In genomic region chr11:12224537-12224893, GRCh38 we compare ENCODE assay signal across 8 cellular contexts.
DNase-seq lines count a peak whose midpoint lies in the region; ATAC-seq and TF ChIP-seq lines count a peak whose summit lies in the region.

No MANE protein-coding gene starts in this region.

- no peaks in the 10 kb centered on the region for H3K27me3 Mint-ChIP-seq in activated naive CD4-positive, alpha-beta T cell treated with anti-CD3 and anti-CD28 coated beads, Interleukin-2, amount 10 ng/mL, durations not matched to agents 7 days and 5 days

- no peaks in the 10 kb centered on the region for H3K27me3 ChIP-seq in left ventricle myocardium inferior (ENCODE audit: low read depth)

- H3K27ac ChIP-seq in left ventricle myocardium inferior (replicated peaks) = peak overlapping the region; percentile 56

- peak overlapping the region; percentile 37 for H3K4me3 Mint-ChIP-seq in activated naive CD4-positive, alpha-beta T cell treated with anti-CD3 and anti-CD28 coated beads, Interleukin-2, amount 10 ng/mL, durations not matched to agents 7 days and 5 days

- peaks cover 25% of the 10 kb centered on the region for H3K36me3 Mint-ChIP-seq in activated naive CD4-positive, alpha-beta T cell treated with anti-CD3 and anti-CD28 coated beads, Interleukin-2, amount 10 ng/mL, durations not matched to agents 7 days and 5 days

- peaks cover 48% of the 10 kb centered on the region for H3K4me1 Mint-ChIP-seq in activated naive CD4-positive, alpha-beta T cell treated with anti-CD3 and anti-CD28 coated beads, Interleukin-2, amount 10 ng/mL, durations not matched to agents 7 days and 5 days

- H3K27ac Mint-ChIP-seq in activated naive CD4-positive, alpha-beta T cell treated with anti-CD3 and anti-CD28 coated beads, Interleukin-2, amount 10 ng/mL, durations not matched to agents 7 days and 5 days = peak overlapping the region; percentile 86

- H3K9me3 ChIP-seq in left ventricle myocardium inferior (replicated peaks) = no peaks in the 10 kb centered on the region

- H3K4me1 ChIP-seq in left ventricle myocardium inferior = peaks cover 51% of the 10 kb centered on the region

- peak; percentile 98 for DNase-seq in SK-MEL-5 (ENCODE audit: low read depth, low spot score)
- peak; percentile 94 for DNase-seq in activated naive CD4-positive, alpha-beta T cell treated with anti-CD3 and anti-CD28 coated beads, Interleukin-2, amount 10 ng/mL, durations not matched to agents 7 days and 5 days
- DNase-seq in left ventricle myocardium inferior = peak; percentile 74
- peak; percentile 87 for DNase-seq in stimulated activated CD4-positive, alpha-beta T cell treated with anti-CD3 and anti-CD28 coated beads, Interleukin-4, amount 100 ng/mL, for 24 hours
- no peak for DNase-seq in SIG-M5 (lab: John Stamatoyannopoulos, UW)
- no peak for DNase-seq in ACHN

- no peak overlapping the region for H3K4me3 ChIP-seq in left ventricle myocardium inferior

- CTCF ChIA-PET in activated naive CD4-positive, alpha-beta T cell treated with anti-CD3 and anti-CD28 coated beads, Interleukin-2, amount 10 ng/mL, durations not matched to agents 7 days and 5 days (lab: Charles Lee) = interaction anchor here (0.5 to 3.9 kb wide), 13 partner anchors 10 to 168 kb away, joined by 3 to 38 read pairs (median 5); no protein-coding TSS in a partner anchor

- in situ Hi-C loops in SK-MEL-5 (cut with HindIII; ENCODE audit: low pct_unique_long_range_greater_than_20kb, low sequenced_read_pairs) (no loop called here), ACHN (cut with HindIII; ENCODE audit: low pct_ligation_motif_present, low pct_unique_long_range_greater_than_20kb, low sequenced_read_pairs) (no loop called here)

- TF ChIP-seq CTCF in left ventricle myocardium inferior (IDR thresholded peaks at IDR 0.05; ENCODE audit: borderline replicate concordance) = no peak

- no peaks in the 10 kb centered on the region for H3K9me3 Mint-ChIP-seq in activated naive CD4-positive, alpha-beta T cell treated with anti-CD3 and anti-CD28 coated beads, Interleukin-2, amount 10 ng/mL, durations not matched to agents 7 days and 5 days

- peaks cover 55% of the 10 kb centered on the region for H3K36me3 ChIP-seq in left ventricle myocardium inferior

- intact Hi-C loops in left ventricle myocardium inferior (cut with micrococcal nuclease) = no loop called here

- peak; percentile 99 for ATAC-seq in GM18868 (IDR thresholded peaks at IDR 0.05; ENCODE audit: unreplicated experiment)
- peak; percentile 95 for ATAC-seq in HG03066 (IDR thresholded peaks at IDR 0.05; ENCODE audit: low read depth, unreplicated experiment)

Comparison
In these comparisons a context has a peak if more than half of its experiments do, and no peak if none do; other contexts are left out.
1. DNase-seq: peak in SK-MEL-5 (single experiment), activated naive CD4-positive, alpha-beta T cell treated with anti-CD3 and anti-CD28 coated beads, Interleukin-2, amount 10 ng/mL, durations not matched to agents 7 days and 5 days (single experiment), left ventricle myocardium inferior (single experiment) and stimulated activated CD4-positive, alpha-beta T cell treated with anti-CD3 and anti-CD28 coated beads, Interleukin-4, amount 100 ng/mL, for 24 hours (single experiment); none in SIG-M5 (single experiment) and ACHN (single experiment).